ENCODE assay signal across 2 cellular contexts in the genomic region with DNA sequence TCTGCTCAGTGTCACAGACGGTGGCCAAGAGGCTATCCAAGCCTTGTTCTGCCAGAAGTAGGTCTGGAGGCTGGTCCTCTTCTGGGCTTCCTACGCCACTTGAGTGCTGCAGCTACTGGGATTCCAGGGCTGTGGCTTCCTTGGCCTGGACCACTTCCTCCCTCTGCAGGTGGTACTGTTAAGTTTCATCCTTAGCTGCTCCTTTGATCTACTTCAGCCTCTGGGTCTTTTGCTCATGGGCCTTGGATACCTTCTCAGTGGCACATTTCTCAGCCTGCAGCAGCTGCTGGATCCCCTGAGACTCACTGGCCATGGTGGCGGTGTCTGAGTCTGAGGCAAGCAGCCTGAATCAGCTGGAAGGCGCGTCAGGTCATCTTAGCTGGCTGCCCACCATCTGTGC.
TF ChIP-seq lines count a peak whose summit lies in the region.

No MANE protein-coding gene starts in this region.

TF ChIP-seq in A549, 52 proteins besides CTCF, POLR2A, EP300 and RAD21:
- no peak for TF ChIP-seq HEYL (CRISPR knock-in tag; IDR thresholded peaks at IDR 0.05)
- no peak for TF ChIP-seq TFCP2L1 (CRISPR knock-in tag; IDR thresholded peaks at IDR 0.05)
- TF ChIP-seq EHF (CRISPR knock-in tag; IDR thresholded peaks at IDR 0.05): no peak
- no peak for TF ChIP-seq HDAC2 (IDR thresholded peaks at IDR 0.05)
- no peak for TF ChIP-seq HOXB13 (CRISPR knock-in tag; IDR thresholded peaks at IDR 0.05; ENCODE audit: low read depth)
- TF ChIP-seq ZC3H11A (IDR thresholded peaks at IDR 0.05): no peak
- TF ChIP-seq, protein P1, sequence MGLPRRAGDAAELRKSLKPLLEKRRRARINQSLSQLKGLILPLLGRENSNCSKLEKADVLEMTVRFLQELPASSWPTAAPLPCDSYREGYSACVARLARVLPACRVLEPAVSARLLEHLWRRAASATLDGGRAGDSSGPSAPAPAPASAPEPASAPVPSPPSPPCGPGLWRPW (IDR thresholded peaks at IDR 0.05): no peak
- TF ChIP-seq RARB (CRISPR knock-in tag; IDR thresholded peaks at IDR 0.05): no peak
- no peak for TF ChIP-seq CBX2 (IDR thresholded peaks at IDR 0.05; ENCODE audit: borderline replicate concordance, low read depth)
- no peak for TF ChIP-seq NFE2L2 (conservative IDR thresholded peaks at IDR 0.05; ENCODE audit: low read length)
- TF ChIP-seq ZSCAN20 (CRISPR knock-in tag; IDR thresholded peaks at IDR 0.05): no peak
- no peak for TF ChIP-seq TP53 (CRISPR knock-in tag; IDR thresholded peaks at IDR 0.05)
- TF ChIP-seq, protein P2, sequence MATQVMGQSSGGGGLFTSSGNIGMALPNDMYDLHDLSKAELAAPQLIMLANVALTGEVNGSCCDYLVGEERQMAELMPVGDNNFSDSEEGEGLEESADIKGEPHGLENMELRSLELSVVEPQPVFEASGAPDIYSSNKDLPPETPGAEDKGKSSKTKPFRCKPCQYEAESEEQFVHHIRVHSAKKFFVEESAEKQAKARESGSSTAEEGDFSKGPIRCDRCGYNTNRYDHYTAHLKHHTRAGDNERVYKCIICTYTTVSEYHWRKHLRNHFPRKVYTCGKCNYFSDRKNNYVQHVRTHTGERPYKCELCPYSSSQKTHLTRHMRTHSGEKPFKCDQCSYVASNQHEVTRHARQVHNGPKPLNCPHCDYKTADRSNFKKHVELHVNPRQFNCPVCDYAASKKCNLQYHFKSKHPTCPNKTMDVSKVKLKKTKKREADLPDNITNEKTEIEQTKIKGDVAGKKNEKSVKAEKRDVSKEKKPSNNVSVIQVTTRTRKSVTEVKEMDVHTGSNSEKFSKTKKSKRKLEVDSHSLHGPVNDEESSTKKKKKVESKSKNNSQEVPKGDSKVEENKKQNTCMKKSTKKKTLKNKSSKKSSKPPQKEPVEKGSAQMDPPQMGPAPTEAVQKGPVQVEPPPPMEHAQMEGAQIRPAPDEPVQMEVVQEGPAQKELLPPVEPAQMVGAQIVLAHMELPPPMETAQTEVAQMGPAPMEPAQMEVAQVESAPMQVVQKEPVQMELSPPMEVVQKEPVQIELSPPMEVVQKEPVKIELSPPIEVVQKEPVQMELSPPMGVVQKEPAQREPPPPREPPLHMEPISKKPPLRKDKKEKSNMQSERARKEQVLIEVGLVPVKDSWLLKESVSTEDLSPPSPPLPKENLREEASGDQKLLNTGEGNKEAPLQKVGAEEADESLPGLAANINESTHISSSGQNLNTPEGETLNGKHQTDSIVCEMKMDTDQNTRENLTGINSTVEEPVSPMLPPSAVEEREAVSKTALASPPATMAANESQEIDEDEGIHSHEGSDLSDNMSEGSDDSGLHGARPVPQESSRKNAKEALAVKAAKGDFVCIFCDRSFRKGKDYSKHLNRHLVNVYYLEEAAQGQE (IDR thresholded peaks at IDR 0.05): no peak
- TF ChIP-seq GATA3 (IDR thresholded peaks at IDR 0.05; ENCODE audit: borderline replicate concordance): no peak
- TF ChIP-seq, protein P3, sequence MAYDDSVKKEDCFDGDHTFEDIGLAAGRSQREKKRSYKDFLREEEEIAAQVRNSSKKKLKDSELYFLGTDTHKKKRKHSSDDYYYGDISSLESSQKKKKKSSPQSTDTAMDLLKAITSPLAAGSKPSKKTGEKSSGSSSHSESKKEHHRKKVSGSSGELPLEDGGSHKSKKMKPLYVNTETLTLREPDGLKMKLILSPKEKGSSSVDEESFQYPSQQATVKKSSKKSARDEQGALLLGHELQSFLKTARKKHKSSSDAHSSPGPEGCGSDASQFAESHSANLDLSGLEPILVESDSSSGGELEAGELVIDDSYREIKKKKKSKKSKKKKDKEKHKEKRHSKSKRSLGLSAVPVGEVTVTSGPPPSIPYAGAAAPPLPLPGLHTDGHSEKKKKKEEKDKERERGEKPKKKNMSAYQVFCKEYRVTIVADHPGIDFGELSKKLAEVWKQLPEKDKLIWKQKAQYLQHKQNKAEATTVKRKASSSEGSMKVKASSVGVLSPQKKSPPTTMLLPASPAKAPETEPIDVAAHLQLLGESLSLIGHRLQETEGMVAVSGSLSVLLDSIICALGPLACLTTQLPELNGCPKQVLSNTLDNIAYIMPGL (CRISPR knock-in tag; IDR thresholded peaks at IDR 0.05; ENCODE audit: borderline replicate concordance): no peak
- no peak for TF ChIP-seq PHF8 (IDR thresholded peaks at IDR 0.05; ENCODE audit: borderline replicate concordance, low read depth)
- no peak for TF ChIP-seq KDM1A (IDR thresholded peaks at IDR 0.05; ENCODE audit: low read depth)
- TF ChIP-seq CBX8 (IDR thresholded peaks at IDR 0.05): no peak

TF ChIP-seq in GM23338, 12 proteins besides CTCF, POLR2A, EP300 and RAD21:
- TF ChIP-seq, protein P2 (IDR thresholded peaks at IDR 0.05; ENCODE audit: unreplicated experiment): no peak
- TF ChIP-seq EZH2phosphoT487 (IDR thresholded peaks at IDR 0.05; ENCODE audit: unreplicated experiment): no peak
- no peak for TF ChIP-seq CREB1 (CRISPR knock-in tag; IDR thresholded peaks at IDR 0.05; ENCODE audit: low read depth)
- TF ChIP-seq, protein P4, sequence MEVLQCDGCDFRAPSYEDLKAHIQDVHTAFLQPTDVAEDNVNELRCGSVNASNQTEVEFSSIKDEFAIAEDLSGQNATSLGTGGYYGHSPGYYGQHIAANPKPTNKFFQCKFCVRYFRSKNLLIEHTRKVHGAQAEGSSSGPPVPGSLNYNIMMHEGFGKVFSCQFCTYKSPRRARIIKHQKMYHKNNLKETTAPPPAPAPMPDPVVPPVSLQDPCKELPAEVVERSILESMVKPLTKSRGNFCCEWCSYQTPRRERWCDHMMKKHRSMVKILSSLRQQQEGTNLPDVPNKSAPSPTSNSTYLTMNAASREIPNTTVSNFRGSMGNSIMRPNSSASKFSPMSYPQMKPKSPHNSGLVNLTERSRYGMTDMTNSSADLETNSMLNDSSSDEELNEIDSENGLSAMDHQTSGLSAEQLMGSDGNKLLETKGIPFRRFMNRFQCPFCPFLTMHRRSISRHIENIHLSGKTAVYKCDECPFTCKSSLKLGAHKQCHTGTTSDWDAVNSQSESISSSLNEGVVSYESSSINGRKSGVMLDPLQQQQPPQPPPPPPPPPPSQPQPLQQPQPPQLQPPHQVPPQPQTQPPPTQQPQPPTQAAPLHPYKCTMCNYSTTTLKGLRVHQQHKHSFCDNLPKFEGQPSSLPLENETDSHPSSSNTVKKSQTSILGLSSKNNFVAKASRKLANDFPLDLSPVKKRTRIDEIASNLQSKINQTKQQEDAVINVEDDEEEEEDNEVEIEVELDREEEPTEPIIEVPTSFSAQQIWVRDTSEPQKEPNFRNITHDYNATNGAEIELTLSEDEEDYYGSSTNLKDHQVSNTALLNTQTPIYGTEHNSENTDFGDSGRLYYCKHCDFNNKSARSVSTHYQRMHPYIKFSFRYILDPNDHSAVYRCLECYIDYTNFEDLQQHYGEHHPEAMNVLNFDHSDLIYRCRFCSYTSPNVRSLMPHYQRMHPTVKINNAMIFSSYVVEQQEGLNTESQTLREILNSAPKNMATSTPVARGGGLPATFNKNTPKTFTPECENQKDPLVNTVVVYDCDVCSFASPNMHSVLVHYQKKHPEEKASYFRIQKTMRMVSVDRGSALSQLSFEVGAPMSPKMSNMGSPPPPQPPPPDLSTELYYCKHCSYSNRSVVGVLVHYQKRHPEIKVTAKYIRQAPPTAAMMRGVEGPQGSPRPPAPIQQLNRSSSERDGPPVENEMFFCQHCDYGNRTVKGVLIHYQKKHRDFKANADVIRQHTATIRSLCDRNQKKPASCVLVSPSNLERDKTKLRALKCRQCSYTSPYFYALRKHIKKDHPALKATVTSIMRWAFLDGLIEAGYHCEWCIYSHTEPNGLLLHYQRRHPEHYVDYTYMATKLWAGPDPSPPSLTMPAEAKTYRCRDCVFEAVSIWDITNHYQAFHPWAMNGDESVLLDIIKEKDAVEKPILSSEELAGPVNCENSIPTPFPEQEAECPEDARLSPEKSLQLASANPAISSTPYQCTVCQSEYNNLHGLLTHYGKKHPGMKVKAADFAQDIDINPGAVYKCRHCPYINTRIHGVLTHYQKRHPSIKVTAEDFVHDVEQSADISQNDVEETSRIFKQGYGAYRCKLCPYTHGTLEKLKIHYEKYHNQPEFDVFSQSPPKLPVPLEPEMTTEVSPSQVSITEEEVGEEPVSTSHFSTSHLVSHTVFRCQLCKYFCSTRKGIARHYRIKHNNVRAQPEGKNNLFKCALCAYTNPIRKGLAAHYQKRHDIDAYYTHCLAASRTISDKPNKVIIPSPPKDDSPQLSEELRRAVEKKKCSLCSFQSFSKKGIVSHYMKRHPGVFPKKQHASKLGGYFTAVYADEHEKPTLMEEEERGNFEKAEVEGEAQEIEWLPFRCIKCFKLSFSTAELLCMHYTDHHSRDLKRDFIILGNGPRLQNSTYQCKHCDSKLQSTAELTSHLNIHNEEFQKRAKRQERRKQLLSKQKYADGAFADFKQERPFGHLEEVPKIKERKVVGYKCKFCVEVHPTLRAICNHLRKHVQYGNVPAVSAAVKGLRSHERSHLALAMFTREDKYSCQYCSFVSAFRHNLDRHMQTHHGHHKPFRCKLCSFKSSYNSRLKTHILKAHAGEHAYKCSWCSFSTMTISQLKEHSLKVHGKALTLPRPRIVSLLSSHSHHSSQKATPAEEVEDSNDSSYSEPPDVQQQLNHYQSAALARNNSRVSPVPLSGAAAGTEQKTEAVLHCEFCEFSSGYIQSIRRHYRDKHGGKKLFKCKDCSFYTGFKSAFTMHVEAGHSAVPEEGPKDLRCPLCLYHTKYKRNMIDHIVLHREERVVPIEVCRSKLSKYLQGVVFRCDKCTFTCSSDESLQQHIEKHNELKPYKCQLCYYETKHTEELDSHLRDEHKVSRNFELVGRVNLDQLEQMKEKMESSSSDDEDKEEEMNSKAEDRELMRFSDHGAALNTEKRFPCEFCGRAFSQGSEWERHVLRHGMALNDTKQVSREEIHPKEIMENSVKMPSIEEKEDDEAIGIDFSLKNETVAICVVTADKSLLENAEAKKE (CRISPR knock-in tag; IDR thresholded peaks at IDR 0.05): no peak
- no peak for TF ChIP-seq NANOG (IDR thresholded peaks at IDR 0.05; ENCODE audit: borderline replicate concordance)
- no peak for TF ChIP-seq EZH2 (IDR thresholded peaks at IDR 0.05; ENCODE audit: low read depth, unreplicated experiment)
- TF ChIP-seq JUNB (IDR thresholded peaks at IDR 0.05; ENCODE audit: unreplicated experiment): no peak
TF ChIP-seq in GM23338: peak in this region for 0.
